In genomic region chr17:10697092-10698081, GRCh38 we compare ENCODE assay signal across 8 cellular contexts. TPM values are rescaled to one million over a fixed set of nuclear protein-coding genes. Genes with fewer than 3 reads are reported as not detected.
A peak's percentile ranks its signal among the peaks of the same experiment; 100 is the strongest.
DNase-seq lines count a peak whose midpoint lies in the region; ATAC-seq and TF ChIP-seq lines count a peak whose summit lies in the region.

TSS of gene ADPRM (plus strand) at chr17:10697594. CDS start at chr17:10704927, 7,333 bp downstream.
TSS of gene SCO1 (minus strand) at chr17:10697533. CDS start at chr17:10697507, 26 bp downstream.

- H3K4me1 Mint-ChIP-seq in CD4-positive, alpha-beta T cell (ENCODE audit: low read depth): peaks cover 70% of the 10 kb centered on the region
- H3K4me1 Mint-ChIP-seq in activated CD4-positive, alpha-beta memory T cell treated with anti-CD3 and anti-CD28 coated beads for 36 hours (ENCODE audit: low read depth): peaks cover 52% of the 10 kb centered on the region

- POLR2A ChIA-PET in CD4-positive, alpha-beta T cell (lab: Charles Lee): interaction anchor here (0.6 to 1.9 kb wide), 4 partner anchors 33 to 148 kb away, joined by 3 to 7 read pairs (median 4); partner anchors contain the start of gene TMEM220
- POLR2A ChIA-PET in activated CD4-positive, alpha-beta memory T cell treated with anti-CD3 and anti-CD28 coated beads for 36 hours (lab: Charles Lee): interaction anchor here (1.0 kb wide), 1 partner anchor 89 kb away, joined by 3 read pairs; no protein-coding TSS in a partner anchor

- no peaks in the 10 kb centered on the region for H3K9me3 ChIP-seq in CD4-positive, alpha-beta T cell (ENCODE audit: control insufficient read depth, low read length)
- H3K9me3 ChIP-seq in duodenal mucosa (ENCODE audit: control insufficient read depth in 1 of 2, low read length in 2 of 2): no peaks in the 10 kb centered on the region
- H3K9me3 ChIP-seq in right lobe of liver: no peaks in the 10 kb centered on the region

- no peaks in the 10 kb centered on the region for H3K9me3 Mint-ChIP-seq in CD4-positive, alpha-beta T cell
- no peaks in the 10 kb centered on the region for H3K9me3 Mint-ChIP-seq in activated CD4-positive, alpha-beta memory T cell treated with anti-CD3 and anti-CD28 coated beads for 36 hours

- intact Hi-C loops in CD4-positive, alpha-beta T cell (cut with DNase I, micrococcal nuclease): loop anchor here in 1 of 2 experiments (5.0 kb wide), 1 partner anchor 1325 kb away; the partner anchor contains the start of gene MAP2K4
- intact Hi-C loops in activated CD4-positive, alpha-beta memory T cell treated with anti-CD3 and anti-CD28 coated beads for 36 hours (cut with micrococcal nuclease): loop anchor here (1.0 to 5.0 kb wide), 3 partner anchors 32 to 1300 kb away; partner anchors contain the start of gene ZNF18
- intact Hi-C loops in right lobe of liver (cut with DNase I): no loop called here

- H3K36me3 ChIP-seq in duodenal mucosa (ENCODE audit: control insufficient read depth in 1 of 2, insufficient read depth in 2 of 2, low read length in 2 of 2): peaks cover 0 to 24% of the 10 kb centered on the region in 2 donors
- H3K36me3 ChIP-seq in right lobe of liver: peaks cover 0 to 28% (median 0%) of the 10 kb centered on the region in 4 donors

- WGBS in right lobe of liver (ENCODE audit: insufficient coverage, low coverage, low lambda C conversion rate, missing lambda C conversion rate): 1% methylated on average over 14 of the region's 84 CpGs

- H3K27ac Mint-ChIP-seq in CD4-positive, alpha-beta T cell: peak within 1 kb of the TSS; percentile 95
- peak within 1 kb of the TSS; percentile 93 for H3K27ac Mint-ChIP-seq in activated CD4-positive, alpha-beta memory T cell treated with anti-CD3 and anti-CD28 coated beads for 36 hours

- peak; percentile 84 for ATAC-seq in CD4-positive, alpha-beta T cell (ENCODE audit: poor library complexity)
- ATAC-seq in GM19395 (IDR thresholded peaks at IDR 0.05; ENCODE audit: unreplicated experiment) (peak; percentile 94), HG03565 (IDR thresholded peaks at IDR 0.05; ENCODE audit: unreplicated experiment) (peak; percentile 95), right lobe of liver (peak; percentile 97 to 99 (median 98))

- peaks cover 77% of the 10 kb centered on the region for H3K36me3 Mint-ChIP-seq in CD4-positive, alpha-beta T cell (ENCODE audit: low read depth)
- H3K36me3 Mint-ChIP-seq in activated CD4-positive, alpha-beta memory T cell treated with anti-CD3 and anti-CD28 coated beads for 36 hours: peaks cover 31% of the 10 kb centered on the region

- peak within 1 kb of the TSS; percentile 95 for H3K27ac ChIP-seq in CD4-positive, alpha-beta T cell (ENCODE audit: low read depth, low read length)
- peak within 1 kb of the TSS; percentile 81 for H3K27ac ChIP-seq in duodenal mucosa (ENCODE audit: low read depth, low read length)
- H3K27ac ChIP-seq in right lobe of liver: peak within 1 kb of the TSS; percentile 92 to 97 (median 93)

- peak; percentile 97 for TF ChIP-seq POLR2A in right lobe of liver (IDR thresholded peaks at IDR 0.05)

- peak within 1 kb of the TSS; percentile 79 to 96 for H3K4me3 ChIP-seq in duodenal mucosa (ENCODE audit: low read depth in 1 of 2, low read length in 2 of 2)
- H3K4me3 ChIP-seq in right lobe of liver: peak within 1 kb of the TSS; percentile 89 to 99 (median 95)

- peak within 1 kb of the TSS; percentile 94 for H3K4me3 Mint-ChIP-seq in CD4-positive, alpha-beta T cell
- H3K4me3 Mint-ChIP-seq in activated CD4-positive, alpha-beta memory T cell treated with anti-CD3 and anti-CD28 coated beads for 36 hours: peak within 1 kb of the TSS; percentile 92

- no peaks in the 10 kb centered on the region for H3K27me3 Mint-ChIP-seq in CD4-positive, alpha-beta T cell
- no peaks in the 10 kb centered on the region for H3K27me3 Mint-ChIP-seq in activated CD4-positive, alpha-beta memory T cell treated with anti-CD3 and anti-CD28 coated beads for 36 hours

- peak within 1 kb of the TSS; percentile 92 to 95 for H3K9ac ChIP-seq in duodenal mucosa (ENCODE audit: low read depth in 1 of 2, low read length in 2 of 2)

- no peaks in the 10 kb centered on the region for H3K27me3 ChIP-seq in CD4-positive, alpha-beta T cell (ENCODE audit: control insufficient read depth, insufficient read depth, low read length)
- H3K27me3 ChIP-seq in duodenal mucosa (ENCODE audit: control insufficient read depth in 1 of 2, insufficient read depth in 2 of 2, low read length in 2 of 2) (no peaks in the 10 kb centered on the region), right lobe of liver (no peaks in the 10 kb centered on the region)

- no peak for TF ChIP-seq CTCF in CD4-positive, alpha-beta T cell (IDR thresholded peaks at IDR 0.05)
- peak; percentile 24 to 61 (median 56) for TF ChIP-seq CTCF in right lobe of liver (IDR thresholded peaks at IDR 0.05)

- H3K4me1 ChIP-seq in duodenal mucosa (ENCODE audit: control insufficient read depth in 1 of 2, insufficient read depth in 2 of 2, low read length in 2 of 2) (peaks cover 9 to 13% of the 10 kb centered on the region in 2 donors), right lobe of liver (peaks cover 0 to 26% (median 5%) of the 10 kb centered on the region in 4 donors)

- CTCF ChIA-PET in CD4-positive, alpha-beta T cell (lab: Charles Lee): no interaction called here
- CTCF ChIA-PET in activated CD4-positive, alpha-beta memory T cell treated with anti-CD3 and anti-CD28 coated beads for 36 hours (lab: Charles Lee): interaction anchor here (1.3 to 2.0 kb wide), 2 partner anchors 13 to 51 kb away, joined by 7 to 10 read pairs; no protein-coding TSS in a partner anchor

- DNase-seq in CD4-positive, alpha-beta T cell: peak; percentile 76 to 90 (median 86)
- DNase-seq in NCI-H82 (lab: John Stamatoyannopoulos, UW): peak; percentile 99
- peak; percentile 94 for DNase-seq in activated CD4-positive, alpha-beta memory T cell treated with anti-CD3 and anti-CD28 coated beads for 36 hours
- DNase-seq in right lobe of liver: peak; percentile 96 to 97 (median 97)
- DNase-seq in stimulated activated CD4-positive, alpha-beta T cell treated with anti-CD3 and anti-CD28 coated beads, Interleukin-4, amount 100 ng/mL, for 4 hours: peak; percentile 85 to 88

RNA-seq across cellular contexts. Expression of gene ADPRM, which starts in this region (rescaled TPM):
- total RNA-seq in CD4-positive, alpha-beta T cell: 10 to 100 TPM; 34.2 to 35.0 TPM
- 10 to 100 TPM; 12.4 to 13.5 TPM for total RNA-seq in activated CD4-positive, alpha-beta memory T cell treated with anti-CD3 and anti-CD28 coated beads for 36 hours
- total RNA-seq in right lobe of liver: 1 to 10 TPM; 3.6 to 9.6 (median 4.5) TPM

RNA-seq across cellular contexts. Expression of gene SCO1, which starts in this region (rescaled TPM):
- total RNA-seq in CD4-positive, alpha-beta T cell: 10 to 100 TPM; 15.3 to 18.2 TPM
- 10 to 100 TPM; 34.6 to 36.4 TPM for total RNA-seq in activated CD4-positive, alpha-beta memory T cell treated with anti-CD3 and anti-CD28 coated beads for 36 hours
- 10 to 100 TPM; 19.0 to 29.7 (median 23.8) TPM for total RNA-seq in right lobe of liver

Comparison
In these comparisons a context has a peak if more than half of its experiments do, and no peak if none do; other contexts are left out.
1. Peak in every context shown above with its lines: DNase-seq, ATAC-seq, H3K4me3 ChIP-seq and H3K27ac ChIP-seq.